8 cellular contexts compared by ENCODE assay signal in the genomic region with DNA sequence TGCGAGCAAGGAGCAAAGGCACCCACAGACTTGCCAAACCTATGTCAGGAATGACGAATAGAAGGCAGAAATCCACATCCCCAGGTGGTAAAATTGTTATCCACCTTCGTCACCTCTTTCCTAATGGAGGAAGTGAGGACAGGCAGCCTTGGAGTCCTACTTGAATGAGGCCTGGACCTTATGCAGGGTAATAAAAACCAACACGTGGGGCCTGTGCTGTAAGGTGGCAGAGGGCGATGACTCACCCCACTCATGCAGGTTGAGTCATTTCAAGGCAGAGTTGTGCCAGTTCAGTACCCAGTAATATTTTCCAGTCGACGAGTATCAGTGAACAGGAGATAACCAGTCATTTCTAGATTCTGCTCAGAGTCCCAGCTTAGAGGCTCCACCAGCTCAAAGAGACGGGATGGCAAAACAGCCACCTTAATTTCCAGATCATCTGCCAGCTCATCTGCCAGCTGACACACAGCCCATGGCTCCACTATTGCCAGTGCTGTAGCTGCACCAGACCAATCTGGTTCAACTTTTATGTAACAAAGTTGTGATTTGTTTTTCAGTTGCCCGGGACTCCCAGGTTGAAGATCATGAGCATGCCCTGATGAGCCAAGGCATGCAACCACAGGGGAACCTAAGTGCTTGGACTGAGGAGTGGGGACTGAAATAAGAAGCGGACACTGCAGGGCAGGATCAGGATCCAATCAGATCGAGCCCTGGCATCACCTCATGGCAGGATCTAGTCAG.
DNase-seq lines count a peak whose midpoint lies in the region; ATAC-seq lines count a peak whose summit lies in the region.

No MANE protein-coding gene starts in this region.

- DNase-seq in A172 (ENCODE audit: low spot score) (peak; percentile 100), MV-4-11 (lab: John Stamatoyannopoulos, UW) (peak; percentile 22), head of caudate nucleus (peak in 40 of 42 donors; percentile 21 to 86 (median 64)), NCI-H146 treated with DMSO at 0.1 percent for 48 hours (lab: John Stamatoyannopoulos, UW; ENCODE audit: unreplicated experiment) (no peak)
- DNase-seq in activated T-cell treated with anti-CD3 and anti-CD28 coated beads, Interleukin-2, amount 50 U/mL, for 72 hours = peak; percentile 79 to 88
- DNase-seq in stimulated activated CD4-positive, alpha-beta T cell treated with anti-CD3 and anti-CD28 coated beads, Interleukin-4, amount 100 ng/mL, for 24 hours = peak; percentile 87
- no peak for DNase-seq in NK-92 treated with Interleukin-12 subunit alpha and Interleukin-12 subunit beta, amount 100 ng/mL, for 24 hours (lab: John Stamatoyannopoulos, UW)

- peak overlapping the region; percentile 68 to 73 for H3K4me3 Mint-ChIP-seq in activated T-cell treated with anti-CD3 and anti-CD28 coated beads, Interleukin-2, amount 50 U/mL, for 72 hours

- no peaks in the 10 kb centered on the region for H3K9me3 Mint-ChIP-seq in activated T-cell treated with anti-CD3 and anti-CD28 coated beads, Interleukin-2, amount 50 U/mL, for 72 hours

- no peaks in the 10 kb centered on the region for H3K36me3 Mint-ChIP-seq in activated T-cell treated with anti-CD3 and anti-CD28 coated beads, Interleukin-2, amount 50 U/mL, for 72 hours (ENCODE audit: insufficient read depth in 2 of 2)

- no peaks in the 10 kb centered on the region for H3K27me3 Mint-ChIP-seq in activated T-cell treated with anti-CD3 and anti-CD28 coated beads, Interleukin-2, amount 50 U/mL, for 72 hours (ENCODE audit: low read depth)

- intact Hi-C loops in head of caudate nucleus (cut with DNase I) = no loop called here

- peaks cover 89% of the 10 kb centered on the region for H3K4me1 Mint-ChIP-seq in activated T-cell treated with anti-CD3 and anti-CD28 coated beads, Interleukin-2, amount 50 U/mL, for 72 hours (ENCODE audit: low read depth)

- peak; percentile 52 for ATAC-seq in GM19397 (IDR thresholded peaks at IDR 0.05; ENCODE audit: unreplicated experiment)
- ATAC-seq in activated T-cell treated with anti-CD3 and anti-CD28 coated beads, Interleukin-2, amount 50 U/mL, for 72 hours (replicated peaks in 1 of 2) = peak; percentile 82 to 84

- H3K27ac Mint-ChIP-seq in activated T-cell treated with anti-CD3 and anti-CD28 coated beads, Interleukin-2, amount 50 U/mL, for 72 hours = peak overlapping the region; percentile 85

Comparison
In these comparisons a context has a peak if more than half of its experiments do, and no peak if none do; other contexts are left out.
1. DNase-seq: peak in A172 (single experiment), MV-4-11 (single experiment), activated T-cell treated with anti-CD3 and anti-CD28 coated beads, Interleukin-2, amount 50 U/mL, for 72 hours (2 of 2), head of caudate nucleus (40 of 42) and stimulated activated CD4-positive, alpha-beta T cell treated with anti-CD3 and anti-CD28 coated beads, Interleukin-4, amount 100 ng/mL, for 24 hours (single experiment); none in NCI-H146 treated with DMSO at 0.1 percent for 48 hours (single experiment) and NK-92 treated with Interleukin-12 subunit alpha and Interleukin-12 subunit beta, amount 100 ng/mL, for 24 hours (single experiment).